ENCODE assay signal across 17 cellular contexts in genomic region chr9:38164659-38165221, GRCh38.
A peak's percentile ranks its signal among the peaks of the same experiment; 100 is the strongest.
DNase-seq lines count a peak whose midpoint lies in the region; ATAC-seq and TF ChIP-seq lines count a peak whose summit lies in the region.
"Had no signal": no experiment of that assay in that cellular context is flagged by ENCODE, and none has a peak within 500 bp of the region (broad histone marks: within the 10 kb centered on the region; RNA-seq: fewer than 3 reads in every experiment).

No MANE protein-coding gene starts in this region.

- H3K79me1 ChIP-seq in neuronal stem cell (ENCODE audit: low read depth, low read length): no peaks in the 10 kb centered on the region

- H3K4me2 ChIP-seq in neuronal stem cell (ENCODE audit: insufficient read depth, low read length, poor library complexity, severe bottlenecking): no peak overlapping the region

- no peak overlapping the region for H3K27ac ChIP-seq in neuronal stem cell (replicated peaks; ENCODE audit: low read length)

- H3K9me3 ChIP-seq in neuronal stem cell (replicated peaks in 1 of 2; ENCODE audit: control insufficient read depth in 2 of 2, insufficient read depth in 1 of 2, low read depth in 1 of 2, low read length in 2 of 2) (no peaks in the 10 kb centered on the region), mucosa of descending colon (no peaks in the 10 kb centered on the region)

- DNase-seq in activated CD4-positive, alpha-beta T cell treated with anti-CD3 and anti-CD28 coated beads for 36 hours: peak; percentile 9
- DNase-seq in activated CD4-positive, alpha-beta T cell treated with anti-CD3 and anti-CD28 coated beads, Interleukin-2, amount 10 ng/mL, durations not matched to agents 24 days and 14 days: no peak
- DNase-seq in GM12865 (ENCODE audit: low read depth): peak; percentile 58
- DNase-seq in UCSD-AML1 (lab: John Stamatoyannopoulos, UW; ENCODE audit: unreplicated experiment): peak; percentile 34
- DNase-seq in neuronal stem cell (ENCODE audit: low spot score): no peak
- DNase-seq in medulla oblongata (ENCODE audit: extremely low spot score): no peak
- DNase-seq in mucosa of descending colon: no peak
- no peak for DNase-seq in NCI-H128 (lab: John Stamatoyannopoulos, UW; ENCODE audit: unreplicated experiment)
- DNase-seq: 8988T, COR-L47, GDM1, GOT3, NCI-H1105 treated with DMSO at 0.1 percent for 48 hours, NCI-H1694 treated with DMSO at 0.1 percent for 48 hours, NCI-H2107, NCI-H510A treated with DMSO at 0.1 percent for 48 hours had no signal

- H2AK5ac ChIP-seq in neuronal stem cell (ENCODE audit: low read depth, low read length): no peak overlapping the region

- H3K18ac ChIP-seq in neuronal stem cell (ENCODE audit: low read length): no peak overlapping the region

- H3K4me3 ChIP-seq in GM12865 (ENCODE audit: low read depth, low read length) (no peak overlapping the region), neuronal stem cell (ENCODE audit: low read length in 2 of 2) (no peak overlapping the region), mucosa of descending colon (no peak overlapping the region)

- H3K4ac ChIP-seq in neuronal stem cell (ENCODE audit: low read length): no peak overlapping the region

- no peak overlapping the region for H3K4me3 Mint-ChIP-seq in activated CD4-positive, alpha-beta T cell treated with anti-CD3 and anti-CD28 coated beads for 36 hours
- H3K4me3 Mint-ChIP-seq in activated CD4-positive, alpha-beta T cell treated with anti-CD3 and anti-CD28 coated beads, Interleukin-2, amount 10 ng/mL, durations not matched to agents 24 days and 14 days: no peak overlapping the region
- H3K4me3 Mint-ChIP-seq: CD4-positive, CD25-positive, alpha-beta regulatory T cell had no signal

- no peaks in the 10 kb centered on the region for H3K36me3 Mint-ChIP-seq in activated CD4-positive, alpha-beta T cell treated with anti-CD3 and anti-CD28 coated beads for 36 hours (ENCODE audit: low read depth)
- no peaks in the 10 kb centered on the region for H3K36me3 Mint-ChIP-seq in activated CD4-positive, alpha-beta T cell treated with anti-CD3 and anti-CD28 coated beads, Interleukin-2, amount 10 ng/mL, durations not matched to agents 24 days and 14 days (ENCODE audit: low read depth)
- H3K36me3 Mint-ChIP-seq: CD4-positive, CD25-positive, alpha-beta regulatory T cell had no signal

- peak overlapping the region; percentile 53 for H3K9ac ChIP-seq in neuronal stem cell (ENCODE audit: low read depth, low read length, poor library complexity)

- H2BK120ac ChIP-seq in neuronal stem cell (ENCODE audit: low read depth, low read length): no peak overlapping the region

- WGBS in neuronal stem cell (ENCODE audit: extremely low coverage in 2 of 2, insufficient read length in 2 of 2, insufficient replicate concordance in 1 of 2), 2 donors: 100% methylated on average over 1 of the region's 9 CpGs; no CpG with 5 or more reads in 1 of the 2 donors

- peaks cover 5% of the 10 kb centered on the region for H3K9me3 Mint-ChIP-seq in activated CD4-positive, alpha-beta T cell treated with anti-CD3 and anti-CD28 coated beads for 36 hours (ENCODE audit: low read depth)
- peaks cover 6% of the 10 kb centered on the region for H3K9me3 Mint-ChIP-seq in activated CD4-positive, alpha-beta T cell treated with anti-CD3 and anti-CD28 coated beads, Interleukin-2, amount 10 ng/mL, durations not matched to agents 24 days and 14 days

- H3K27me3 ChIP-seq in neuronal stem cell (ENCODE audit: control insufficient read depth in 3 of 3, insufficient read depth in 3 of 3, low read depth in 1 of 3, low read length in 3 of 3): peaks cover 0 to 9% (median 0%) of the 10 kb centered on the region in 3 experiments

- intact Hi-C loops in activated CD4-positive, alpha-beta T cell treated with anti-CD3 and anti-CD28 coated beads for 36 hours (cut with DNase I, micrococcal nuclease): no loop called here
- intact Hi-C loops in activated CD4-positive, alpha-beta T cell treated with anti-CD3 and anti-CD28 coated beads, Interleukin-2, amount 10 ng/mL, durations not matched to agents 24 days and 14 days (cut with micrococcal nuclease): loop anchor here (5.0 kb wide), 1 partner anchor 77 kb away; no protein-coding TSS in a partner anchor
- intact Hi-C loops in mucosa of descending colon (cut with DNase I, micrococcal nuclease): loop anchor here in 1 of 2 donors (10.0 kb wide), 1 partner anchor 260 kb away; the partner anchor contains the start of gene SLC25A51

- H2BK5ac ChIP-seq in neuronal stem cell (ENCODE audit: low read length): no peak overlapping the region

- H3K4me1 Mint-ChIP-seq in activated CD4-positive, alpha-beta T cell treated with anti-CD3 and anti-CD28 coated beads for 36 hours: peaks cover 2% of the 10 kb centered on the region
- peaks cover 3% of the 10 kb centered on the region for H3K4me1 Mint-ChIP-seq in activated CD4-positive, alpha-beta T cell treated with anti-CD3 and anti-CD28 coated beads, Interleukin-2, amount 10 ng/mL, durations not matched to agents 24 days and 14 days

- H2AFZ ChIP-seq in neuronal stem cell (ENCODE audit: low read length): no peak overlapping the region

- no peaks in the 10 kb centered on the region for H3K27me3 Mint-ChIP-seq in activated CD4-positive, alpha-beta T cell treated with anti-CD3 and anti-CD28 coated beads for 36 hours
- H3K27me3 Mint-ChIP-seq in activated CD4-positive, alpha-beta T cell treated with anti-CD3 and anti-CD28 coated beads, Interleukin-2, amount 10 ng/mL, durations not matched to agents 24 days and 14 days: no peaks in the 10 kb centered on the region
- H3K27me3 Mint-ChIP-seq: CD4-positive, CD25-positive, alpha-beta regulatory T cell had no signal

- no peaks in the 10 kb centered on the region for H3K36me3 ChIP-seq in neuronal stem cell (replicated peaks in 1 of 2; ENCODE audit: control insufficient read depth in 2 of 2, insufficient read depth in 2 of 2, low read length in 2 of 2)
- no peaks in the 10 kb centered on the region for H3K36me3 ChIP-seq in mucosa of descending colon (ENCODE audit: low read depth)

- H2BK12ac ChIP-seq in neuronal stem cell (ENCODE audit: low read length): no peak overlapping the region

- ATAC-seq in activated CD4-positive, alpha-beta T cell treated with anti-CD3 and anti-CD28 coated beads for 36 hours: peak; percentile 44
- ATAC-seq in mucosa of descending colon: no peak

- TF ChIP-seq CTCF in GM12865 (IDR thresholded peaks at IDR 0.05; ENCODE audit: insufficient read depth, low read depth, low read length, missing control alignments) (no peak), mucosa of descending colon (IDR thresholded peaks at IDR 0.05) (no peak)

- H3K4me1 ChIP-seq in neuronal stem cell (ENCODE audit: control insufficient read depth in 2 of 2, insufficient read depth in 1 of 2, low read depth in 1 of 2, low read length in 2 of 2): peaks cover 0 to 8% of the 10 kb centered on the region in 2 donors
- H3K4me1 ChIP-seq in mucosa of descending colon (ENCODE audit: low read depth): no peaks in the 10 kb centered on the region

- H3K14ac ChIP-seq in neuronal stem cell (ENCODE audit: low read length): no peak overlapping the region

- CTCF ChIA-PET in activated CD4-positive, alpha-beta T cell treated with anti-CD3 and anti-CD28 coated beads for 36 hours (lab: Charles Lee): interaction anchor here (0.9 to 1.0 kb wide), 2 partner anchors 8 kb away, joined by 4 to 5 read pairs; no protein-coding TSS in a partner anchor

- no peak overlapping the region for H3K23ac ChIP-seq in neuronal stem cell (ENCODE audit: low read depth, low read length, poor library complexity)

- peak overlapping the region; percentile 55 for H2BK15ac ChIP-seq in neuronal stem cell (ENCODE audit: low read length)

- H3K27ac Mint-ChIP-seq in activated CD4-positive, alpha-beta T cell treated with anti-CD3 and anti-CD28 coated beads for 36 hours: no peak overlapping the region
- no peak overlapping the region for H3K27ac Mint-ChIP-seq in activated CD4-positive, alpha-beta T cell treated with anti-CD3 and anti-CD28 coated beads, Interleukin-2, amount 10 ng/mL, durations not matched to agents 24 days and 14 days
- H3K27ac Mint-ChIP-seq: CD4-positive, CD25-positive, alpha-beta regulatory T cell had no signal

- H4K8ac ChIP-seq in neuronal stem cell (ENCODE audit: low read depth, low read length): no peak overlapping the region

- H4K91ac ChIP-seq in neuronal stem cell (ENCODE audit: low read depth, low read length, poor library complexity): no peak overlapping the region

- POLR2A ChIA-PET in activated CD4-positive, alpha-beta T cell treated with anti-CD3 and anti-CD28 coated beads for 36 hours (lab: Charles Lee): interaction anchor here (0.7 kb wide), 1 partner anchor 23 kb away, joined by 5 read pairs; no protein-coding TSS in a partner anchor

Comparison
In these comparisons a context has a peak if more than half of its experiments do, and no peak if none do; other contexts are left out.
1. DNase-seq: peak in activated CD4-positive, alpha-beta T cell treated with anti-CD3 and anti-CD28 coated beads for 36 hours (single experiment), GM12865 (single experiment) and UCSD-AML1 (single experiment); none in activated CD4-positive, alpha-beta T cell treated with anti-CD3 and anti-CD28 coated beads, Interleukin-2, amount 10 ng/mL, durations not matched to agents 24 days and 14 days (single experiment), neuronal stem cell (single experiment), medulla oblongata (single experiment), mucosa of descending colon (0 of 3) and NCI-H128 (single experiment).